ENCODE assay signal across 1 cellular context in the genomic region with DNA sequence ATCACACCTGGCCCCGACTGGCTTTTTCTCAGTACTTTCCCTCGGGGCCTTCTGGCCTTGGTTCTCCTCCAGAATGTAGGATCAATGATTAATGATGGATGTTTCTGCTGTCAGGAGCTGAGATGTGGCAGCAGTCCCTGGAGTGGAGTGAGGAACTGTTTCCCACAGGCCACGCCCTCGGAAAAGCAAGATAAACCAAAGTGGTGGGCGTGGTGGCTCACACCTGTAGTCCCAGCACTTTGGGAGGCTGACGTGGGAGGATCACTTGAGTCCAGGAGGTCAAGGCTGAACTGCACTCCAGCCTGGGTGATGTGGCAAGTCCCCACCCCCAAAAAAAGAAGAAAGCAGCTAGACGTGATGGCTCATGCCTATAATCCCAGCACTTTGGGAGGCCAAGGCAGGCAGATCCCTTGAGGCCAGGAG.
TF ChIP-seq lines count a peak whose summit lies in the region.

No MANE protein-coding gene starts in this region.

TF ChIP-seq in HepG2, 621 proteins besides CTCF, POLR2A, EP300 and RAD21 (continued from another document and continues in another):
- TF ChIP-seq ZNF558 (CRISPR knock-in tag; IDR thresholded peaks at IDR 0.05; ENCODE audit: borderline replicate concordance) (no peak), SSRP1 (CRISPR knock-in tag; IDR thresholded peaks at IDR 0.05) (no peak), ZNF512 (CRISPR knock-in tag; IDR thresholded peaks at IDR 0.05) (no peak), ARNT2 (CRISPR knock-in tag; IDR thresholded peaks at IDR 0.05; ENCODE audit: low read depth) (no peak), GTF3A (CRISPR knock-in tag; conservative IDR thresholded peaks at IDR 0.05) (no peak), ZNF629 (CRISPR knock-in tag; conservative IDR thresholded peaks at IDR 0.05) (no peak), ZNF775 (CRISPR knock-in tag; IDR thresholded peaks at IDR 0.05; ENCODE audit: borderline replicate concordance) (no peak), PHF8 (CRISPR knock-in tag; IDR thresholded peaks at IDR 0.05) (no peak), ZNF609 (CRISPR knock-in tag; IDR thresholded peaks at IDR 0.05; ENCODE audit: borderline replicate concordance) (no peak), MAX (IDR thresholded peaks at IDR 0.05) (no peak), ZNF777 (CRISPR knock-in tag; IDR thresholded peaks at IDR 0.05) (no peak; the same call in 1 of the 2 replicates), ZHX1 (CRISPR knock-in tag; IDR thresholded peaks at IDR 0.05; ENCODE audit: low read depth) (no peak), ZNF350 (CRISPR knock-in tag; IDR thresholded peaks at IDR 0.05; ENCODE audit: borderline replicate concordance, low read depth) (no peak), GMEB1 (CRISPR knock-in tag; IDR thresholded peaks at IDR 0.05; ENCODE audit: borderline replicate concordance) (no peak), FOXA3 (CRISPR knock-in tag; IDR thresholded peaks at IDR 0.05) (no peak), JUND (CRISPR knock-in tag; IDR thresholded peaks at IDR 0.05) (no peak)
- TF ChIP-seq, protein P1, sequence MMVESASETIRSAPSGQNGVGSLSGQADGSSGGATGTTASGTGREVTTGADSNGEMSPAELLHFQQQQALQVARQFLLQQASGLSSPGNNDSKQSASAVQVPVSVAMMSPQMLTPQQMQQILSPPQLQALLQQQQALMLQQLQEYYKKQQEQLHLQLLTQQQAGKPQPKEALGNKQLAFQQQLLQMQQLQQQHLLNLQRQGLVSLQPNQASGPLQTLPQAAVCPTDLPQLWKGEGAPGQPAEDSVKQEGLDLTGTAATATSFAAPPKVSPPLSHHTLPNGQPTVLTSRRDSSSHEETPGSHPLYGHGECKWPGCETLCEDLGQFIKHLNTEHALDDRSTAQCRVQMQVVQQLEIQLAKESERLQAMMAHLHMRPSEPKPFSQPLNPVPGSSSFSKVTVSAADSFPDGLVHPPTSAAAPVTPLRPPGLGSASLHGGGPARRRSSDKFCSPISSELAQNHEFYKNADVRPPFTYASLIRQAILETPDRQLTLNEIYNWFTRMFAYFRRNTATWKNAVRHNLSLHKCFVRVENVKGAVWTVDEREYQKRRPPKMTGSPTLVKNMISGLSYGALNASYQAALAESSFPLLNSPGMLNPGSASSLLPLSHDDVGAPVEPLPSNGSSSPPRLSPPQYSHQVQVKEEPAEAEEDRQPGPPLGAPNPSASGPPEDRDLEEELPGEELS (CRISPR knock-in tag; IDR thresholded peaks at IDR 0.05), result no peak
- TF ChIP-seq, protein P2, sequence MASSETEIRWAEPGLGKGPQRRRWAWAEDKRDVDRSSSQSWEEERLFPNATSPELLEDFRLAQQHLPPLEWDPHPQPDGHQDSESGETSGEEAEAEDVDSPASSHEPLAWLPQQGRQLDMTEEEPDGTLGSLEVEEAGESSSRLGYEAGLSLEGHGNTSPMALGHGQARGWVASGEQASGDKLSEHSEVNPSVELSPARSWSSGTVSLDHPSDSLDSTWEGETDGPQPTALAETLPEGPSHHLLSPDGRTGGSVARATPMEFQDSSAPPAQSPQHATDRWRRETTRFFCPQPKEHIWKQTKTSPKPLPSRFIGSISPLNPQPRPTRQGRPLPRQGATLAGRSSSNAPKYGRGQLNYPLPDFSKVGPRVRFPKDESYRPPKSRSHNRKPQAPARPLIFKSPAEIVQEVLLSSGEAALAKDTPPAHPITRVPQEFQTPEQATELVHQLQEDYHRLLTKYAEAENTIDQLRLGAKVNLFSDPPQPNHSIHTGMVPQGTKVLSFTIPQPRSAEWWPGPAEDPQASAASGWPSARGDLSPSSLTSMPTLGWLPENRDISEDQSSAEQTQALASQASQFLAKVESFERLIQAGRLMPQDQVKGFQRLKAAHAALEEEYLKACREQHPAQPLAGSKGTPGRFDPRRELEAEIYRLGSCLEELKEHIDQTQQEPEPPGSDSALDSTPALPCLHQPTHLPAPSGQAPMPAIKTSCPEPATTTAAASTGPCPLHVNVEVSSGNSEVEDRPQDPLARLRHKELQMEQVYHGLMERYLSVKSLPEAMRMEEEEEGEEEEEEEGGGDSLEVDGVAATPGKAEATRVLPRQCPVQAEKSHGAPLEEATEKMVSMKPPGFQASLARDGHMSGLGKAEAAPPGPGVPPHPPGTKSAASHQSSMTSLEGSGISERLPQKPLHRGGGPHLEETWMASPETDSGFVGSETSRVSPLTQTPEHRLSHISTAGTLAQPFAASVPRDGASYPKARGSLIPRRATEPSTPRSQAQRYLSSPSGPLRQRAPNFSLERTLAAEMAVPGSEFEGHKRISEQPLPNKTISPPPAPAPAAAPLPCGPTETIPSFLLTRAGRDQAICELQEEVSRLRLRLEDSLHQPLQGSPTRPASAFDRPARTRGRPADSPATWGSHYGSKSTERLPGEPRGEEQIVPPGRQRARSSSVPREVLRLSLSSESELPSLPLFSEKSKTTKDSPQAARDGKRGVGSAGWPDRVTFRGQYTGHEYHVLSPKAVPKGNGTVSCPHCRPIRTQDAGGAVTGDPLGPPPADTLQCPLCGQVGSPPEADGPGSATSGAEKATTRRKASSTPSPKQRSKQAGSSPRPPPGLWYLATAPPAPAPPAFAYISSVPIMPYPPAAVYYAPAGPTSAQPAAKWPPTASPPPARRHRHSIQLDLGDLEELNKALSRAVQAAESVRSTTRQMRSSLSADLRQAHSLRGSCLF (CRISPR knock-in tag; IDR thresholded peaks at IDR 0.05; ENCODE audit: borderline replicate concordance), result no peak
- TF ChIP-seq, protein P3, sequence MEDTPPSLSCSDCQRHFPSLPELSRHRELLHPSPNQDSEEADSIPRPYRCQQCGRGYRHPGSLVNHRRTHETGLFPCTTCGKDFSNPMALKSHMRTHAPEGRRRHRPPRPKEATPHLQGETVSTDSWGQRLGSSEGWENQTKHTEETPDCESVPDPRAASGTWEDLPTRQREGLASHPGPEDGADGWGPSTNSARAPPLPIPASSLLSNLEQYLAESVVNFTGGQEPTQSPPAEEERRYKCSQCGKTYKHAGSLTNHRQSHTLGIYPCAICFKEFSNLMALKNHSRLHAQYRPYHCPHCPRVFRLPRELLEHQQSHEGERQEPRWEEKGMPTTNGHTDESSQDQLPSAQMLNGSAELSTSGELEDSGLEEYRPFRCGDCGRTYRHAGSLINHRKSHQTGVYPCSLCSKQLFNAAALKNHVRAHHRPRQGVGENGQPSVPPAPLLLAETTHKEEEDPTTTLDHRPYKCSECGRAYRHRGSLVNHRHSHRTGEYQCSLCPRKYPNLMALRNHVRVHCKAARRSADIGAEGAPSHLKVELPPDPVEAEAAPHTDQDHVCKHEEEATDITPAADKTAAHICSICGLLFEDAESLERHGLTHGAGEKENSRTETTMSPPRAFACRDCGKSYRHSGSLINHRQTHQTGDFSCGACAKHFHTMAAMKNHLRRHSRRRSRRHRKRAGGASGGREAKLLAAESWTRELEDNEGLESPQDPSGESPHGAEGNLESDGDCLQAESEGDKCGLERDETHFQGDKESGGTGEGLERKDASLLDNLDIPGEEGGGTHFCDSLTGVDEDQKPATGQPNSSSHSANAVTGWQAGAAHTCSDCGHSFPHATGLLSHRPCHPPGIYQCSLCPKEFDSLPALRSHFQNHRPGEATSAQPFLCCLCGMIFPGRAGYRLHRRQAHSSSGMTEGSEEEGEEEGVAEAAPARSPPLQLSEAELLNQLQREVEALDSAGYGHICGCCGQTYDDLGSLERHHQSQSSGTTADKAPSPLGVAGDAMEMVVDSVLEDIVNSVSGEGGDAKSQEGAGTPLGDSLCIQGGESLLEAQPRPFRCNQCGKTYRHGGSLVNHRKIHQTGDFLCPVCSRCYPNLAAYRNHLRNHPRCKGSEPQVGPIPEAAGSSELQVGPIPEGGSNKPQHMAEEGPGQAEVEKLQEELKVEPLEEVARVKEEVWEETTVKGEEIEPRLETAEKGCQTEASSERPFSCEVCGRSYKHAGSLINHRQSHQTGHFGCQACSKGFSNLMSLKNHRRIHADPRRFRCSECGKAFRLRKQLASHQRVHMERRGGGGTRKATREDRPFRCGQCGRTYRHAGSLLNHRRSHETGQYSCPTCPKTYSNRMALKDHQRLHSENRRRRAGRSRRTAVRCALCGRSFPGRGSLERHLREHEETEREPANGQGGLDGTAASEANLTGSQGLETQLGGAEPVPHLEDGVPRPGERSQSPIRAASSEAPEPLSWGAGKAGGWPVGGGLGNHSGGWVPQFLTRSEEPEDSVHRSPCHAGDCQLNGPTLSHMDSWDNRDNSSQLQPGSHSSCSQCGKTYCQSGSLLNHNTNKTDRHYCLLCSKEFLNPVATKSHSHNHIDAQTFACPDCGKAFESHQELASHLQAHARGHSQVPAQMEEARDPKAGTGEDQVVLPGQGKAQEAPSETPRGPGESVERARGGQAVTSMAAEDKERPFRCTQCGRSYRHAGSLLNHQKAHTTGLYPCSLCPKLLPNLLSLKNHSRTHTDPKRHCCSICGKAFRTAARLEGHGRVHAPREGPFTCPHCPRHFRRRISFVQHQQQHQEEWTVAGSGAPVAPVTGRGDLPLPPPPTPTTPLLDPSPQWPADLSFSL (CRISPR knock-in tag; IDR thresholded peaks at IDR 0.05), result no peak
- TF ChIP-seq, protein P4, sequence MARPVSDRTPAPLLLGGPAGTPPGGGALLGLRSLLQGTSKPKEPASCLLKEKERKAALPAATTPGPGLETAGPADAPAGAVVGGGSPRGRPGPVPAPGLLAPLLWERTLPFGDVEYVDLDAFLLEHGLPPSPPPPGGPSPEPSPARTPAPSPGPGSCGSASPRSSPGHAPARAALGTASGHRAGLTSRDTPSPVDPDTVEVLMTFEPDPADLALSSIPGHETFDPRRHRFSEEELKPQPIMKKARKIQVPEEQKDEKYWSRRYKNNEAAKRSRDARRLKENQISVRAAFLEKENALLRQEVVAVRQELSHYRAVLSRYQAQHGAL (CRISPR knock-in tag; IDR thresholded peaks at IDR 0.05; ENCODE audit: not compliant biosample characterization), result no peak
